Comparison of ENCODE assay signal across 8 cellular contexts in the genomic region with DNA sequence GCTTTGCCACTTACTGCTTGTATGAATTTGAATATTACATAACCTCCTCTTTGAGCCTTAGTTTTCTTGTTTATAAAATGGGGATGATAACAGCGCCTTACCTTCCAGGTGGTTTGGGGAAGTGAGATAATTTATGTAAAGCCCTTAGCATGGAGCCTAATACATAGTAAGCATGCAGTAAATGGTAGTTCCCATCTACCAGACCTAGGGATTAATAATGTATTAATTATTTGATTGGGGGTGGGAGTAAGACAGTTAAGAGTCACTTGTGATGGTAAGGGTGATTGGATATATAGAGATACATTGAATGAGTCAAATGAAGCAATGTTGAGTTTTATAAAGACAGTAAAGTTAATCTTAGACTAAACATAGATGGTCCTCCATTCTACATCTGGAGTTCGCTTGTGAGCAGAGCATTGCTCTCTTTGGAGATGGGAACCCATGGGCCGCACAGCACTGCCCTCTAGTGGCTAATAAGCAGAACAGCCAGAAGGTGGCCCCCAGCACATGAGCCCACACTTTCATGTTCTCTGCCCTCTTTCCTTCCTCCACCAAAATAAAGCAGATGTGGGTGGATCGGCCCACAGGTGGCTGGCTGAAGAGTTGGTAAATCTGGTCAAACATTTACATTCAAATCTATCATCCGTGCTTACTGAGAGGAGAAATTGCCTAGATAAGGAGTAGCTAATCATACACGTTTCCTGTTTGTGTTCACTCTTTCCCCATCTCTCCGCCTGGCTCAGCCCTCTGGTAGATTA. TPM values are rescaled to one million over a fixed set of nuclear protein-coding genes. Genes with fewer than 3 reads are reported as not detected.
DNase-seq lines count a peak whose midpoint lies in the region; ATAC-seq and TF ChIP-seq lines count a peak whose summit lies in the region.

No MANE protein-coding gene starts in this region.

- H4K91ac ChIP-seq in mesenchymal stem cell (ENCODE audit: low read length): no peak overlapping the region

- H3K27me3 ChIP-seq in mesenchymal stem cell (ENCODE audit: control insufficient read depth in 1 of 2, insufficient read depth in 1 of 2, low read length in 2 of 2): no peaks in the 10 kb centered on the region

- no peak overlapping the region for H3K14ac ChIP-seq in mesenchymal stem cell (ENCODE audit: low read length in 2 of 2)

- no peak overlapping the region for H2BK120ac ChIP-seq in mesenchymal stem cell (ENCODE audit: low read depth, low read length)

- H3K4me3 ChIP-seq in mesenchymal stem cell (ENCODE audit: insufficient read depth in 1 of 2, low read depth in 1 of 2, low read length in 2 of 2): no peak overlapping the region

- H3K18ac ChIP-seq in mesenchymal stem cell (ENCODE audit: low read depth in 1 of 2, low read length in 2 of 2): no peak overlapping the region

- WGBS in mesenchymal stem cell: 50% methylated on average over 6 of the region's 7 CpGs

- peaks cover 15% of the 10 kb centered on the region for H3K79me1 ChIP-seq in mesenchymal stem cell (replicated peaks; ENCODE audit: low read length, poor library complexity, severe bottlenecking)

- H3K4me2 ChIP-seq in mesenchymal stem cell (ENCODE audit: low read length, poor library complexity, severe bottlenecking): no peak overlapping the region

- H2BK15ac ChIP-seq in mesenchymal stem cell (ENCODE audit: low read depth, poor library complexity, severe bottlenecking): no peak overlapping the region

- H2BK12ac ChIP-seq in mesenchymal stem cell (ENCODE audit: low read length in 2 of 2): no peak overlapping the region

- H3K27ac ChIP-seq in mesenchymal stem cell (ENCODE audit: low read length, poor library complexity, severe bottlenecking): no peak overlapping the region

- in situ Hi-C loops in ACHN (cut with HindIII; ENCODE audit: low pct_ligation_motif_present, low pct_unique_long_range_greater_than_20kb, low sequenced_read_pairs): no loop called here

- H3K9me3 ChIP-seq in mesenchymal stem cell (ENCODE audit: control insufficient read depth, low read length): no peaks in the 10 kb centered on the region

- no peak overlapping the region for H3K4ac ChIP-seq in mesenchymal stem cell (ENCODE audit: low read depth in 1 of 2, low read length in 2 of 2)

- H2AK5ac ChIP-seq in mesenchymal stem cell (ENCODE audit: low read length, severe bottlenecking): no peak overlapping the region

- no peak for TF ChIP-seq POLR2A in GM18505 (IDR thresholded peaks at IDR 0.05; ENCODE audit: borderline replicate concordance, extremely low read depth, insufficient read depth, insufficient read length)

- peaks cover 22 to 79% of the 10 kb centered on the region in 2 experiments for H3K36me3 ChIP-seq in mesenchymal stem cell (ENCODE audit: control insufficient read depth in 1 of 2, insufficient read depth in 2 of 2, low read depth in 1 of 2, low read length in 2 of 2)

- peaks cover 19% of the 10 kb centered on the region for H3K4me1 ChIP-seq in mesenchymal stem cell (ENCODE audit: control insufficient read depth, insufficient read depth, low read depth, low read length)

- ATAC-seq in GM18505 (IDR thresholded peaks at IDR 0.05; ENCODE audit: unreplicated experiment) (peak; percentile 70), HG03354 (IDR thresholded peaks at IDR 0.05; ENCODE audit: poor library complexity, severe bottlenecking, unreplicated experiment) (peak; percentile 84)

- no peak overlapping the region for H4K8ac ChIP-seq in mesenchymal stem cell (ENCODE audit: low read length)

- H2BK5ac ChIP-seq in mesenchymal stem cell (ENCODE audit: low read depth, low read length, poor library complexity, severe bottlenecking): no peak overlapping the region

- H3K23ac ChIP-seq in mesenchymal stem cell (ENCODE audit: low read length in 2 of 2): no peak overlapping the region

- no peak overlapping the region for H2AFZ ChIP-seq in mesenchymal stem cell (ENCODE audit: low read depth, low read length)

- DNase-seq in ACHN: peak; percentile 73
- DNase-seq in NCI-H69 (lab: John Stamatoyannopoulos, UW): peak; percentile 71
- peak; percentile 46 to 59 for DNase-seq in activated CD4-positive, alpha-beta T cell treated with anti-CD3 and anti-CD28 coated beads, Interleukin-2, amount 50 U/mL, for 24 hours (ENCODE audit: low read depth in 1 of 2, low spot score in 1 of 2)
- DNase-seq in effector CD4-positive, alpha-beta T cell: peak; percentile 56
- peak; percentile 75 for DNase-seq in mesenchymal stem cell
- DNase-seq in stimulated activated CD8-positive, alpha-beta memory T cell treated with anti-CD3 and anti-CD28 coated beads, Interleukin-7, amount 100 ng/mL, for 1 hour (ENCODE audit: low read depth in 2 of 2): peak; percentile 35 to 39

- H3K9ac ChIP-seq in mesenchymal stem cell (ENCODE audit: low read length): no peak overlapping the region

RNA-seq across cellular contexts. Expression of a gene that starts 26.5 kb away (rescaled TPM):
- polyA plus RNA-seq in mesenchymal stem cell (2013, experiment 1 of 2): 17.3 TPM
- 17.8 TPM for polyA plus RNA-seq in mesenchymal stem cell (2013, experiment 2 of 2)

RNA-seq across cellular contexts. Expression of a gene that starts 28.7 kb away (rescaled TPM):
- 13.6 TPM for polyA plus RNA-seq in mesenchymal stem cell (2013, experiment 1 of 2)
- polyA plus RNA-seq in mesenchymal stem cell (2013, experiment 2 of 2): 13.2 TPM
